Comparison of ENCODE assay signal across 11 cellular contexts in the genomic region with DNA sequence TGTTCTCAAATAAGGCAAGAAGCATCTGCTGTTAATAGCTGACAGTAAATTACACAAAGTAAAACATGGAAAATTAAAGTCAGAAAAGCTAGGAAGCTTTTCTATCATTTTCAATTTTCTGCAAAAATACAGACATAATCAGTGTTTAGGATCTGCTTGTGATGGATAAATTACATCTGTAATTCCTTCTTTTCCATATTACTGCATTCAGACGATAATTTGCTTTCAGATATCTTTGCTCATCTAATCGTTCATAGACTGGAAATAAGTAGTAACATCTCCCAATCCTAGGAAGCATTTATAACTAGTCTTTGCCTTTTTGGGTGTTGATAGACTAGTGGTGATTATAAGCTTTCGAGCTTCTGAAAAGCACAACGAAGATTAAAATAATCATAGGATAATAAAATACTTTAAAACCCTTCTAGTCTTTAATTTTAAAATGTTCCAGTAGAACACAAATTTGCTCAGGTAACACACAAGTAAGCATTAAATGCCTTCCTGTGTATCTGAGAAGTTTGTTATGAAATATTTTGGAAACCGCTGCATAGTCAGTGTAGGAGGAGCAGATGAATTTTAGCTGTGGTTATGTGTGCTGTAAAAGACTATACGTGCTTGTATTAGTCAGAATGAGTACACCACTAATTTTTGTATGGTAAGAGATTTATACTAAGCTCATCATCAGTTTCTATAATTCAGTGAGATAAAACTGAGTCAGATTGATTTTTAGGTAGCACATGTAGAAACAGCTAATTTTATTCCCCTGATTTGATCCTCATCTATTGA. TPM values are rescaled to one million over a fixed set of nuclear protein-coding genes. Genes with fewer than 3 reads are reported as not detected.
DNase-seq lines count a peak whose midpoint lies in the region; ATAC-seq and TF ChIP-seq lines count a peak whose summit lies in the region.
"Had no signal": no experiment of that assay in that cellular context is flagged by ENCODE, and none has a peak within 500 bp of the region (broad histone marks: within the 10 kb centered on the region; RNA-seq: fewer than 3 reads in every experiment).

No MANE protein-coding gene starts in this region.

- TF ChIP-seq POLR2A in gastroesophageal sphincter (IDR thresholded peaks at IDR 0.05) (no peak), suprapubic skin (IDR thresholded peaks at IDR 0.05) (no peak)

- CTCF ChIA-PET in activated CD8-positive, alpha-beta memory T cell treated with anti-CD3 and anti-CD28 coated beads, Interleukin-2, amount 10 ng/mL, durations not matched to agents 7 days and 5 days (lab: Charles Lee): interaction anchor here (1.1 to 1.5 kb wide), 4 partner anchors 9 to 73 kb away, joined by 3 to 4 read pairs (median 3); no protein-coding TSS in a partner anchor
- CTCF ChIA-PET in activated B cell treated with CpG ODN at 0.5 μM for 24 hours (lab: Charles Lee): interaction anchor here (0.8 to 1.4 kb wide), 2 partner anchors 41 to 134 kb away, joined by 3 to 4 read pairs; a partner anchor contains a TSS

- H3K4me3 ChIP-seq in gastroesophageal sphincter (peak overlapping the region in 1 of 2 donors; percentile 5), suprapubic skin (no peak overlapping the region), mucosa of descending colon (no peak overlapping the region)
- H3K4me3 ChIP-seq: PC-9 had no signal

- H3K27me3 ChIP-seq in gastroesophageal sphincter (no peaks in the 10 kb centered on the region), suprapubic skin (no peaks in the 10 kb centered on the region)

- H3K4me3 Mint-ChIP-seq in activated CD8-positive, alpha-beta memory T cell treated with anti-CD3 and anti-CD28 coated beads, Interleukin-2, amount 10 ng/mL, durations not matched to agents 7 days and 5 days: no peak overlapping the region
- no peak overlapping the region for H3K4me3 Mint-ChIP-seq in activated B cell treated with CpG ODN at 0.5 μM for 24 hours

- intact Hi-C loops in activated B cell treated with CpG ODN at 0.5 μM for 24 hours (cut with micrococcal nuclease) (loop anchor here (2.0 kb wide), 1 partner anchor 127 kb away; no protein-coding TSS in a partner anchor), mucosa of descending colon (cut with DNase I, micrococcal nuclease) (no loop called here)

- no peaks in the 10 kb centered on the region for H3K36me3 ChIP-seq in gastroesophageal sphincter
- no peaks in the 10 kb centered on the region for H3K36me3 ChIP-seq in suprapubic skin
- no peaks in the 10 kb centered on the region for H3K36me3 ChIP-seq in mucosa of descending colon (ENCODE audit: low read depth)

- H3K27ac ChIP-seq in gastroesophageal sphincter (peak overlapping the region; percentile 77 to 92 (median 84)), suprapubic skin (peak overlapping the region; percentile 47)
- H3K27ac ChIP-seq: PC-9 had no signal

- POLR2A ChIA-PET in activated B cell treated with CpG ODN at 0.5 μM for 24 hours (lab: Charles Lee): interaction anchor here (0.8 to 1.3 kb wide), 5 partner anchors 9 to 116 kb away, joined by 3 read pairs; a partner anchor contains a TSS

- TF ChIP-seq CTCF in activated B cell treated with CpG ODN at 0.5 μM for 24 hours (IDR thresholded peaks at IDR 0.05) (no peak), gastroesophageal sphincter (IDR thresholded peaks at IDR 0.05) (no peak), suprapubic skin (IDR thresholded peaks at IDR 0.05) (no peak), mucosa of descending colon (IDR thresholded peaks at IDR 0.05) (no peak)

- peak; percentile 83 for ATAC-seq in activated CD8-positive, alpha-beta memory T cell treated with anti-CD3 and anti-CD28 coated beads, Interleukin-2, amount 10 ng/mL, durations not matched to agents 7 days and 5 days
- peak; percentile 30 for ATAC-seq in activated B cell treated with CpG ODN at 0.5 μM for 24 hours (ENCODE audit: low read depth)
- no peak for ATAC-seq in gastroesophageal sphincter
- ATAC-seq in mucosa of descending colon: no peak

- no peak for DNase-seq in activated CD8-positive, alpha-beta memory T cell treated with anti-CD3 and anti-CD28 coated beads, Interleukin-2, amount 10 ng/mL, durations not matched to agents 7 days and 5 days
- DNase-seq in activated CD8-positive, alpha-beta memory T cell treated with anti-CD3 and anti-CD28 coated beads, Interleukin-2, amount 50 U/mL, for 48 hours: no peak
- DNase-seq in activated B cell treated with CpG ODN at 0.5 μM for 24 hours (no peak), suprapubic skin (ENCODE audit: low spot score in 2 of 2) (no peak), mucosa of descending colon (no peak), Kasumi-1 (lab: John Stamatoyannopoulos, UW) (no peak), COLO829 (ENCODE audit: low spot score) (no peak)
- DNase-seq: AML-193, aorta, PC-9 had no signal

- H3K27ac Mint-ChIP-seq in activated CD8-positive, alpha-beta memory T cell treated with anti-CD3 and anti-CD28 coated beads, Interleukin-2, amount 10 ng/mL, durations not matched to agents 7 days and 5 days: peak overlapping the region; percentile 61
- H3K27ac Mint-ChIP-seq in activated B cell treated with CpG ODN at 0.5 μM for 24 hours: no peak overlapping the region

- H3K9me3 Mint-ChIP-seq in activated CD8-positive, alpha-beta memory T cell treated with anti-CD3 and anti-CD28 coated beads, Interleukin-2, amount 10 ng/mL, durations not matched to agents 7 days and 5 days (ENCODE audit: low read depth): no peaks in the 10 kb centered on the region
- H3K9me3 Mint-ChIP-seq in activated B cell treated with CpG ODN at 0.5 μM for 24 hours: no peaks in the 10 kb centered on the region

- TF ChIP-seq EP300 in gastroesophageal sphincter (IDR thresholded peaks at IDR 0.05) (no peak), suprapubic skin (IDR thresholded peaks at IDR 0.05) (no peak)

- H3K4me1 Mint-ChIP-seq in activated CD8-positive, alpha-beta memory T cell treated with anti-CD3 and anti-CD28 coated beads, Interleukin-2, amount 10 ng/mL, durations not matched to agents 7 days and 5 days: peaks cover 71% of the 10 kb centered on the region
- peaks cover 61% of the 10 kb centered on the region for H3K4me1 Mint-ChIP-seq in activated B cell treated with CpG ODN at 0.5 μM for 24 hours

- WGBS in gastroesophageal sphincter (ENCODE audit: low coverage in 1 of 2), 2 donors: 24 to 32% methylated on average over 6 of the region's 6 CpGs
- WGBS in suprapubic skin: 44% methylated on average over 6 of the region's 6 CpGs

- H3K4me1 ChIP-seq in gastroesophageal sphincter (peaks cover 34 to 91% (median 40%) of the 10 kb centered on the region in 3 donors), suprapubic skin (peaks cover 59% of the 10 kb centered on the region), mucosa of descending colon (ENCODE audit: low read depth) (peaks cover 46% of the 10 kb centered on the region)

- no peaks in the 10 kb centered on the region for H3K9me3 ChIP-seq in gastroesophageal sphincter
- H3K9me3 ChIP-seq in suprapubic skin: no peaks in the 10 kb centered on the region
- no peaks in the 10 kb centered on the region for H3K9me3 ChIP-seq in mucosa of descending colon

- H3K36me3 Mint-ChIP-seq in activated CD8-positive, alpha-beta memory T cell treated with anti-CD3 and anti-CD28 coated beads, Interleukin-2, amount 10 ng/mL, durations not matched to agents 7 days and 5 days: peaks cover 56% of the 10 kb centered on the region
- H3K36me3 Mint-ChIP-seq in activated B cell treated with CpG ODN at 0.5 μM for 24 hours (ENCODE audit: low read depth): peaks cover 59% of the 10 kb centered on the region

- no peaks in the 10 kb centered on the region for H3K27me3 Mint-ChIP-seq in activated CD8-positive, alpha-beta memory T cell treated with anti-CD3 and anti-CD28 coated beads, Interleukin-2, amount 10 ng/mL, durations not matched to agents 7 days and 5 days
- no peaks in the 10 kb centered on the region for H3K27me3 Mint-ChIP-seq in activated B cell treated with CpG ODN at 0.5 μM for 24 hours

RNA-seq across cellular contexts. Expression of a gene that starts 41.0 kb away (rescaled TPM):
- 100 to 1,000 TPM; 370 to 398 TPM for total RNA-seq in activated CD8-positive, alpha-beta memory T cell treated with anti-CD3 and anti-CD28 coated beads, Interleukin-2, amount 10 ng/mL, durations not matched to agents 7 days and 5 days
- total RNA-seq in activated B cell treated with CpG ODN at 0.5 μM for 24 hours (489 and 561 TPM in 2 replicates), gastroesophageal sphincter (100 to 1,000 TPM; 623 to 745 (median 684) TPM), suprapubic skin (100 to 1,000 TPM; 258 to 478 (median 320) TPM), mucosa of descending colon (100 to 1,000 TPM; 184 to 381 (median 215) TPM)

Comparison
In these comparisons a context has a peak if more than half of its experiments do, and no peak if none do; other contexts are left out.
1. ATAC-seq: peak in activated CD8-positive, alpha-beta memory T cell treated with anti-CD3 and anti-CD28 coated beads, Interleukin-2, amount 10 ng/mL, durations not matched to agents 7 days and 5 days (single experiment) and activated B cell treated with CpG ODN at 0.5 μM for 24 hours (single experiment); none in gastroesophageal sphincter (single experiment) and mucosa of descending colon (single experiment).